19 cellular contexts compared by ENCODE assay signal in the genomic region with DNA sequence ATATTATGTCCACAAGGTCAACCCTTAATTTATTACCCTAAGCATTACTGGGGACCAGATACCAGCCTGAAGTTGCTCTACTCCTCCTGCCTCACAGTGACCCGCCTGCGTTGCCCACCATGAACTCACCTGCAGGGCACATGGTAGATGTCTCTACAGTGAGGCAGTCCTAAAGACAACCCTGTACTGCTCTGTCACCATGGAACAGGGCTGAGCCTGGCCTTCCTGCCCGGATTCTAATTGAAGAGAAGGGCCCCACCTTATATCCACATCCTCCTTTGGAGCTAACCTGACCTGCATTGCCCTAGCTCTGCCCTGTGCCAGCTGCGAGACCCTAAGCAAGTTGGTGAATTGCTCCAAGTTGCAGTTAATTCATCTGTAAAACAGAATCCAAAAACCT. TPM values are rescaled to one million over a fixed set of nuclear protein-coding genes. Genes with fewer than 3 reads are reported as not detected.
DNase-seq lines count a peak whose midpoint lies in the region; ATAC-seq and TF ChIP-seq lines count a peak whose summit lies in the region.
"Had no signal": no experiment of that assay in that cellular context is flagged by ENCODE, and none has a peak within 500 bp of the region (broad histone marks: within the 10 kb centered on the region; RNA-seq: fewer than 3 reads in every experiment).

No MANE protein-coding gene starts in this region.

- TF ChIP-seq POLR2A in tibial nerve (IDR thresholded peaks at IDR 0.05) = no peak

- peaks cover 27 to 42% of the 10 kb centered on the region in 2 donors for H3K4me1 ChIP-seq in muscle layer of duodenum (ENCODE audit: control insufficient read depth in 1 of 2, insufficient read depth in 2 of 2, low read length in 2 of 2)
- peaks cover 0 to 85% (median 52%) of the 10 kb centered on the region in 4 donors for H3K4me1 ChIP-seq in tibial nerve

- H3K36me3 ChIP-seq in muscle layer of duodenum (ENCODE audit: control insufficient read depth in 1 of 2, insufficient read depth in 2 of 2, low read length in 2 of 2) (no peaks in the 10 kb centered on the region), tibial nerve (no peaks in the 10 kb centered on the region)

- peak; percentile 12 for ATAC-seq in esophagus mucosa
- no peak for ATAC-seq in HG03565 (IDR thresholded peaks at IDR 0.05; ENCODE audit: unreplicated experiment)
- no peak for ATAC-seq in GM18861 (IDR thresholded peaks at IDR 0.05; ENCODE audit: unreplicated experiment)
- ATAC-seq: activated CD8-positive, alpha-beta T cell treated with anti-CD3 and anti-CD28 coated beads for 36 hours; naive thymus-derived CD4-positive, alpha-beta T cell; Panc1; stimulated activated naive CD8-positive, alpha-beta T cell treated with anti-CD3 and anti-CD28 coated beads, Interleukin-15, Interleukin-2, amounts not matched to agents 100 U/mL and 50 U/mL, for 24 hours had no signal

- no peak for TF ChIP-seq EP300 in tibial nerve (IDR thresholded peaks at IDR 0.05)

- H3K27ac ChIP-seq in muscle layer of duodenum (ENCODE audit: low read length) (peak overlapping the region; percentile 81), tibial nerve (peak overlapping the region in 3 of 4 donors; percentile 87 to 97 (median 94))
- H3K27ac ChIP-seq: 22Rv1 had no signal

- WGBS in tibial nerve, 2 donors = 65 to 72% methylated on average over 4 of the region's 4 CpGs

- H3K9me3 ChIP-seq in muscle layer of duodenum (ENCODE audit: control insufficient read depth in 1 of 2, low read length in 2 of 2) (no peaks in the 10 kb centered on the region), tibial nerve (no peaks in the 10 kb centered on the region)
- H3K9me3 ChIP-seq: Caco-2 had no signal

- H3K4me3 ChIP-seq in muscle layer of duodenum (ENCODE audit: low read depth in 1 of 2, low read length in 2 of 2) = no peak overlapping the region
- no peak overlapping the region for H3K4me3 ChIP-seq in tibial nerve

- TF ChIP-seq CTCF in tibial nerve (IDR thresholded peaks at IDR 0.05) = no peak

- H3K27me3 ChIP-seq in muscle layer of duodenum (ENCODE audit: low read depth, low read length) = no peaks in the 10 kb centered on the region
- no peaks in the 10 kb centered on the region for H3K27me3 ChIP-seq in tibial nerve

- peak; percentile 24 for DNase-seq in activated effector memory CD4-positive, alpha-beta T cell treated with anti-CD3 and anti-CD28 coated beads, Interleukin-2, amount 50 U/mL, for 16 hours
- DNase-seq in activated effector memory CD4-positive, alpha-beta T cell treated with Interleukin-2 at 50 U/mL for 16 hours = no peak
- DNase-seq in tibial nerve (ENCODE audit: low spot score in 2 of 2) = no peak
- no peak for DNase-seq in NCI-H1930 (lab: John Stamatoyannopoulos, UW)
- DNase-seq: activated CD8-positive, alpha-beta T cell treated with anti-CD3 and anti-CD28 coated beads for 36 hours; activated naive CD4-positive, alpha-beta T cell treated with Interleukin-2 at 50 U/mL for 16 hours; activated T-cell treated with anti-CD3 and anti-CD28 coated beads, Interleukin-2, amount 50 U/mL, for 1 hour; Caco-2; central memory CD4-positive, alpha-beta T cell; naive thymus-derived CD4-positive, alpha-beta T cell; NCI-H2029 treated with DMSO at 0.1 percent for 48 hours; NCI-H446 treated with DMSO at 0.1 percent for 48 hours; stimulated activated naive CD8-positive, alpha-beta T cell treated with anti-CD3 and anti-CD28 coated beads, Interleukin-15, Interleukin-2, amounts not matched to agents 100 U/mL and 50 U/mL, for 24 hours had no signal

RNA-seq across cellular contexts. Expression of a gene that starts 4.1 kb away (rescaled TPM):
- total RNA-seq in esophagus mucosa = 34.0 TPM
- 100 to 1,000 TPM; 128 to 154 (median 136) TPM for total RNA-seq in tibial nerve
